Comparison of ENCODE assay signal across 1 cellular context in the genomic region with DNA sequence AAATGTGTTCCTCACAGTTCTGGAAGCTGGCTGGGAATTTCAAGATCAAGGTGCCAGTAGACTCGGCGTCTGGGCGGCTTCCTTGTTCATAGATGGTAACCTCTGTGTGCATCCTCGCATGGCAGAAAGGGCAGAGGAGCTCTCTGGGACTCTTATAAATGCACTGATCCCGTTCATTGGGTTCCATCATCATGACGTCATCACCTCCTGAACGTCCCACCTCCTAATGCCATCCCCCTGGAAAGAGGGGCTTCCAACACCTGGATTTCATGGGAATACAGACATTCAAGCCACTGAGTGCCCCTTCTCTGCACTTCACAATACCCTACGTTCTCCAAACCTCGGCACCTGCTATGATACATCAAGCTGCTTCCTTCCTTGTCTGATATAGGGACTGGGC.
TF ChIP-seq lines count a peak whose summit lies in the region.

No MANE protein-coding gene starts in this region.

TF ChIP-seq in HepG2, 621 proteins besides CTCF, POLR2A, EP300 and RAD21:
- TF ChIP-seq ZNF709 (CRISPR knock-in tag; IDR thresholded peaks at IDR 0.05) (no peak), ATF7 (IDR thresholded peaks at IDR 0.05) (peak; percentile 66), ATF7 (CRISPR knock-in tag; IDR thresholded peaks at IDR 0.05) (no peak), CREB1 (IDR thresholded peaks at IDR 0.05) (0 out of 2 replicates have a peak, but pooled peaks have one; percentile 14), CREB1 (CRISPR knock-in tag; IDR thresholded peaks at IDR 0.05) (no peak), ZNF367 (CRISPR knock-in tag; IDR thresholded peaks at IDR 0.05; ENCODE audit: borderline replicate concordance) (no peak), ZBTB14 (CRISPR knock-in tag; IDR thresholded peaks at IDR 0.05) (peak; percentile 4; the same call in 1 of the 2 replicates)
- TF ChIP-seq, protein P1, sequence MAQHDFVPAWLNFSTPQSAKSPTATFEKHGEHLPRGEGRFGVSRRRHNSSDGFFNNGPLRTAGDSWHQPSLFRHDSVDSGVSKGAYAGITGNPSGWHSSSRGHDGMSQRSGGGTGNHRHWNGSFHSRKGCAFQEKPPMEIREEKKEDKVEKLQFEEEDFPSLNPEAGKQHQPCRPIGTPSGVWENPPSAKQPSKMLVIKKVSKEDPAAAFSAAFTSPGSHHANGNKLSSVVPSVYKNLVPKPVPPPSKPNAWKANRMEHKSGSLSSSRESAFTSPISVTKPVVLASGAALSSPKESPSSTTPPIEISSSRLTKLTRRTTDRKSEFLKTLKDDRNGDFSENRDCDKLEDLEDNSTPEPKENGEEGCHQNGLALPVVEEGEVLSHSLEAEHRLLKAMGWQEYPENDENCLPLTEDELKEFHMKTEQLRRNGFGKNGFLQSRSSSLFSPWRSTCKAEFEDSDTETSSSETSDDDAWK (CRISPR knock-in tag; IDR thresholded peaks at IDR 0.05) = no peak
